33 cellular contexts compared by ENCODE assay signal in genomic region chr20:54306985-54307710, GRCh38.
"Had no signal": no experiment of that assay in that cellular context is flagged by ENCODE, and none has a peak within 500 bp of the region (broad histone marks: within the 10 kb centered on the region; RNA-seq: fewer than 3 reads in every experiment).

No MANE protein-coding gene starts in this region.

- H3K4me3 Mint-ChIP-seq: activated B cell treated with CpG ODN at 0.5 μM for 24 hours; activated CD4-positive, alpha-beta memory T cell treated with anti-CD3 and anti-CD28 coated beads for 36 hours; activated CD8-positive, alpha-beta memory T cell treated with anti-CD3 and anti-CD28 coated beads, Interleukin-2, amount 10 ng/mL, durations not matched to agents 7 days and 5 days; activated CD8-positive, alpha-beta T cell treated with anti-CD3 and anti-CD28 coated beads, Interleukin-2, amount 10 ng/mL, durations not matched to agents 7 days and 5 days; activated naive CD8-positive, alpha-beta T cell treated with anti-CD3 and anti-CD28 coated beads, Interleukin-2, amount 10 ng/mL, durations not matched to agents 7 days and 5 days; activated T-cell treated with anti-CD3 and anti-CD28 coated beads, Interleukin-2, amount 50 U/mL, for 24 hours; brain; T-helper 17 cell; T-helper 2 cell treated with Interferon-gamma antibody and Interleukin-4, amounts not matched to agents 5 μg/mL and 100 μg/mL, for 36 hours had no signal

- FAIRE-seq: endometrium, endothelial cell of umbilical vein had no signal

- H3K9me3 Mint-ChIP-seq: activated B cell treated with CpG ODN at 0.5 μM for 24 hours; activated CD4-positive, alpha-beta memory T cell treated with anti-CD3 and anti-CD28 coated beads for 36 hours; activated naive CD8-positive, alpha-beta T cell treated with anti-CD3 and anti-CD28 coated beads, Interleukin-2, amount 10 ng/mL, durations not matched to agents 7 days and 5 days; activated T-cell treated with anti-CD3 and anti-CD28 coated beads, Interleukin-2, amount 50 U/mL, for 24 hours; activated T-helper 2 cell treated with anti-CD3 and anti-CD28 coated beads, Interferon-gamma antibody, Interleukin-2, Interleukin-4, amounts not matched to agents 10 μg/mL and 5 μg/mL and 100 μg/mL, durations not matched to agents 14 hours and 24 hours and 36 hours; brain; T-helper 2 cell treated with Interferon-gamma antibody and Interleukin-4, amounts not matched to agents 5 μg/mL and 100 μg/mL, for 36 hours had no signal

- H3K9me3 ChIP-seq: ascending aorta, breast epithelium, colonic mucosa, esophagus squamous epithelium, gastroesophageal sphincter, heart right ventricle had no signal

- DNase-seq: activated B cell treated with CpG ODN at 0.5 μM for 24 hours; activated CD4-positive, alpha-beta memory T cell treated with anti-CD3 and anti-CD28 coated beads for 36 hours; activated CD4-positive, alpha-beta T cell treated with anti-CD3 and anti-CD28 coated beads for 48 hours; activated CD8-positive, alpha-beta memory T cell treated with anti-CD3 and anti-CD28 coated beads, Interleukin-2, amount 10 ng/mL, durations not matched to agents 7 days and 5 days; activated CD8-positive, alpha-beta memory T cell treated with anti-CD3 and anti-CD28 coated beads, Interleukin-2, amount 50 U/mL, for 4 hours; activated CD8-positive, alpha-beta T cell treated with anti-CD3 and anti-CD28 coated beads, Interleukin-2, amount 10 ng/mL, durations not matched to agents 7 days and 5 days; activated effector memory CD4-positive, alpha-beta T cell treated with anti-CD3 and anti-CD28 coated beads, Interleukin-2, amount 50 U/mL, for 16 hours; activated naive CD4-positive, alpha-beta T cell treated with anti-CD3 and anti-CD28 coated beads, Interleukin-2, amount 50 U/mL, for 16 hours; activated naive CD8-positive, alpha-beta T cell treated with anti-CD3 and anti-CD28 coated beads, Interleukin-2, amount 10 ng/mL, durations not matched to agents 7 days and 5 days; activated T-cell treated with anti-CD3 and anti-CD28 coated beads, Interleukin-2, amount 50 U/mL, for 24 hours; central memory CD4-positive, alpha-beta T cell; cerebellar nuclear complex; colonic mucosa; effector CD8-positive, alpha-beta T cell; esophagus squamous epithelium; foreskin melanocyte; heart right ventricle; T-helper 1 cell; T-helper 17 cell; T1000; WERI-Rb-1 had no signal

- H3K36me3 ChIP-seq: ascending aorta, breast epithelium, cardiac muscle cell, colonic mucosa, esophagus squamous epithelium, gastroesophageal sphincter, heart right ventricle, WERI-Rb-1 had no signal

- ATAC-seq: activated CD4-positive, CD25-positive, alpha-beta regulatory T cell treated with anti-CD3 and anti-CD28 coated beads, Interleukin-2, amount 50 U/mL, for 24 hours; activated CD8-positive, alpha-beta memory T cell treated with anti-CD3 and anti-CD28 coated beads, Interleukin-2, amount 10 ng/mL, durations not matched to agents 7 days and 5 days; activated CD8-positive, alpha-beta T cell treated with anti-CD3 and anti-CD28 coated beads, Interleukin-2, amount 10 ng/mL, durations not matched to agents 7 days and 5 days; gastroesophageal sphincter; heart right ventricle; T-helper 17 cell had no signal

- H3K4me2 ChIP-seq: hepatocyte had no signal

- H3K27me3 ChIP-seq: ascending aorta, breast epithelium, cardiac muscle cell, colonic mucosa, esophagus squamous epithelium, gastroesophageal sphincter, heart right ventricle, hepatocyte had no signal

- H3K4me3 ChIP-seq: ascending aorta, breast epithelium, cardiac muscle cell, colonic mucosa, esophagus squamous epithelium, gastroesophageal sphincter, heart right ventricle, hepatocyte had no signal

- H2AFZ ChIP-seq: hepatocyte had no signal

- H3K27ac ChIP-seq: ascending aorta, breast epithelium, cardiac muscle cell, colonic mucosa, epithelial cell of prostate, esophagus squamous epithelium, gastroesophageal sphincter, heart right ventricle, hepatocyte, WERI-Rb-1 had no signal

- H3K27ac Mint-ChIP-seq: activated B cell treated with CpG ODN at 0.5 μM for 24 hours; activated CD8-positive, alpha-beta memory T cell treated with anti-CD3 and anti-CD28 coated beads, Interleukin-2, amount 10 ng/mL, durations not matched to agents 7 days and 5 days; activated CD8-positive, alpha-beta T cell treated with anti-CD3 and anti-CD28 coated beads, Interleukin-2, amount 10 ng/mL, durations not matched to agents 7 days and 5 days; activated naive CD8-positive, alpha-beta T cell treated with anti-CD3 and anti-CD28 coated beads, Interleukin-2, amount 10 ng/mL, durations not matched to agents 7 days and 5 days; activated T-cell treated with anti-CD3 and anti-CD28 coated beads, Interleukin-2, amount 50 U/mL, for 24 hours; activated T-helper 2 cell treated with anti-CD3 and anti-CD28 coated beads, Interferon-gamma antibody, Interleukin-2, Interleukin-4, amounts not matched to agents 10 μg/mL and 5 μg/mL and 100 μg/mL, durations not matched to agents 14 hours and 24 hours and 36 hours; brain; T-helper 17 cell; T-helper 2 cell treated with Interferon-gamma antibody and Interleukin-4, amounts not matched to agents 5 μg/mL and 100 μg/mL, for 36 hours had no signal

- H3K79me2 ChIP-seq: hepatocyte had no signal

- H3K36me3 Mint-ChIP-seq: activated CD4-positive, alpha-beta memory T cell treated with anti-CD3 and anti-CD28 coated beads for 36 hours; activated CD8-positive, alpha-beta memory T cell treated with anti-CD3 and anti-CD28 coated beads, Interleukin-2, amount 10 ng/mL, durations not matched to agents 7 days and 5 days; activated naive CD8-positive, alpha-beta T cell treated with anti-CD3 and anti-CD28 coated beads, Interleukin-2, amount 10 ng/mL, durations not matched to agents 7 days and 5 days; brain had no signal

- H3K4me1 ChIP-seq: ascending aorta, breast epithelium, colonic mucosa, esophagus squamous epithelium, gastroesophageal sphincter, heart right ventricle had no signal

- H3K4me1 Mint-ChIP-seq: activated B cell treated with CpG ODN at 0.5 μM for 24 hours; activated CD8-positive, alpha-beta memory T cell treated with anti-CD3 and anti-CD28 coated beads, Interleukin-2, amount 10 ng/mL, durations not matched to agents 7 days and 5 days; activated naive CD8-positive, alpha-beta T cell treated with anti-CD3 and anti-CD28 coated beads, Interleukin-2, amount 10 ng/mL, durations not matched to agents 7 days and 5 days; brain; T-helper 17 cell had no signal

- H3K27me3 Mint-ChIP-seq: activated CD8-positive, alpha-beta memory T cell treated with anti-CD3 and anti-CD28 coated beads, Interleukin-2, amount 10 ng/mL, durations not matched to agents 7 days and 5 days; activated naive CD8-positive, alpha-beta T cell treated with anti-CD3 and anti-CD28 coated beads, Interleukin-2, amount 10 ng/mL, durations not matched to agents 7 days and 5 days had no signal
